ENCODE assay signal across 11 cellular contexts in genomic region chr11:78427615-78428272, GRCh38. TPM values are rescaled to one million over a fixed set of nuclear protein-coding genes. Genes with fewer than 3 reads are reported as not detected.
A peak's percentile ranks its signal among the peaks of the same experiment; 100 is the strongest.
DNase-seq lines count a peak whose midpoint lies in the region; ATAC-seq and TF ChIP-seq lines count a peak whose summit lies in the region.
"Had no signal": no experiment of that assay in that cellular context is flagged by ENCODE, and none has a peak within 500 bp of the region (broad histone marks: within the 10 kb centered on the region; RNA-seq: fewer than 3 reads in every experiment).

No MANE protein-coding gene starts in this region.

- peaks cover 4% of the 10 kb centered on the region for H3K36me3 Mint-ChIP-seq in nephron progenitor cell (ENCODE audit: low read depth)

- no peak for TF ChIP-seq POLR2A in adrenal gland (IDR thresholded peaks at IDR 0.05)

- H2AK5ac ChIP-seq in neuronal stem cell (ENCODE audit: low read depth, low read length): no peak overlapping the region

- no peak overlapping the region for H3K4ac ChIP-seq in neuronal stem cell (ENCODE audit: low read length)

- ATAC-seq in GM18498 (IDR thresholded peaks at IDR 0.05; ENCODE audit: unreplicated experiment): peak; percentile 39
- peak; percentile 42 for ATAC-seq in HG03520 (IDR thresholded peaks at IDR 0.05; ENCODE audit: unreplicated experiment)
- no peak for ATAC-seq in PC-3

- no peak overlapping the region for H3K9ac ChIP-seq in neuronal stem cell (ENCODE audit: low read depth, low read length, poor library complexity)
- no peak overlapping the region for H3K9ac ChIP-seq in PC-3 (ENCODE audit: low read length)

- H3K4me1 Mint-ChIP-seq in nephron progenitor cell: no peaks in the 10 kb centered on the region

- H3K27me3 Mint-ChIP-seq in nephron progenitor cell (ENCODE audit: low read depth, poor library complexity): peaks cover 5% of the 10 kb centered on the region

- H2BK12ac ChIP-seq in neuronal stem cell (ENCODE audit: low read length): no peak overlapping the region

- CTCF ChIA-PET in PC-3 (lab: Charles Lee): no interaction called here

- no peaks in the 10 kb centered on the region for H3K79me2 ChIP-seq in PC-3 (ENCODE audit: low read length)

- no peak overlapping the region for H4K91ac ChIP-seq in neuronal stem cell (ENCODE audit: low read depth, low read length, poor library complexity)

- intact Hi-C loops in adrenal gland (cut with DNase I): loop anchor here in 1 of 2 donors (10.0 kb wide), 1 partner anchor 183 kb away; no protein-coding TSS in a partner anchor
- intact Hi-C loops in PC-3 (cut with micrococcal nuclease): no loop called here

- H3K4me2 ChIP-seq in neuronal stem cell (ENCODE audit: insufficient read depth, low read length, poor library complexity, severe bottlenecking) (no peak overlapping the region), PC-3 (ENCODE audit: low read length) (no peak overlapping the region)

- no peak overlapping the region for H3K4me3 Mint-ChIP-seq in nephron progenitor cell

- H3K14ac ChIP-seq in neuronal stem cell (ENCODE audit: low read length): no peak overlapping the region

- no peak overlapping the region for H3K4me3 ChIP-seq in adrenal gland
- no peak overlapping the region for H3K4me3 ChIP-seq in neuronal stem cell (ENCODE audit: low read length in 2 of 2)
- no peak overlapping the region for H3K4me3 ChIP-seq in PC-3 (ENCODE audit: low read length)

- H2BK15ac ChIP-seq in neuronal stem cell (ENCODE audit: low read length): no peak overlapping the region

- no peak overlapping the region for H3K18ac ChIP-seq in neuronal stem cell (ENCODE audit: low read length)

- no peak overlapping the region for H3K23ac ChIP-seq in neuronal stem cell (ENCODE audit: low read depth, low read length, poor library complexity)

- no TSS peak for BruUV-seq in PC-3 (replicated peaks; lab: Mats Ljungman, UMichigan)

- H2BK120ac ChIP-seq in neuronal stem cell (ENCODE audit: low read depth, low read length): no peak overlapping the region

- H4K20me1 ChIP-seq in PC-3 (ENCODE audit: low read length): no peaks in the 10 kb centered on the region

- 77 to 87% (median 78%) methylated on average over 11 of the region's 11 CpGs for WGBS in adrenal gland, 4 donors
- WGBS in neuronal stem cell (ENCODE audit: extremely low coverage in 2 of 2, insufficient read length in 2 of 2, insufficient replicate concordance in 1 of 2), 2 donors: no CpG with 5 or more reads among the region's 11 CpGs

- no peaks in the 10 kb centered on the region for H3F3A ChIP-seq in PC-3 (ENCODE audit: low read length, unreplicated experiment)

- H3K27ac ChIP-seq in adrenal gland (peak overlapping the region in 1 of 5 donors; percentile 59), neuronal stem cell (replicated peaks; ENCODE audit: low read length) (no peak overlapping the region), PC-3 (ENCODE audit: low read length) (no peak overlapping the region)

- H4K8ac ChIP-seq in neuronal stem cell (ENCODE audit: low read depth, low read length): no peak overlapping the region

- H3K9me3 ChIP-seq in adrenal gland (replicated peaks in 1 of 3) (no peaks in the 10 kb centered on the region), neuronal stem cell (replicated peaks in 1 of 2; ENCODE audit: control insufficient read depth in 2 of 2, insufficient read depth in 1 of 2, low read depth in 1 of 2, low read length in 2 of 2) (no peaks in the 10 kb centered on the region), PC-3 (ENCODE audit: low read length) (no peaks in the 10 kb centered on the region)

- TF ChIP-seq CTCF in GM20000 (IDR thresholded peaks at IDR 0.05; ENCODE audit: extremely low read depth, missing control alignments) (no peak), nephron progenitor cell (IDR thresholded peaks at IDR 0.05) (no peak), adrenal gland (IDR thresholded peaks at IDR 0.05) (no peak), PC-3 (conservative IDR thresholded peaks at IDR 0.05; ENCODE audit: low read depth, low read length) (no peak)

- H3K9me2 ChIP-seq in PC-3 (replicated peaks; ENCODE audit: low read length): no peaks in the 10 kb centered on the region

- H3K9me3 Mint-ChIP-seq in nephron progenitor cell: no peaks in the 10 kb centered on the region

- no peak overlapping the region for H2BK5ac ChIP-seq in neuronal stem cell (ENCODE audit: low read length)

- H2AFZ ChIP-seq in neuronal stem cell (ENCODE audit: low read length) (no peak overlapping the region), PC-3 (ENCODE audit: low read length) (no peak overlapping the region)

- H3K36me3 ChIP-seq in adrenal gland (replicated peaks in 1 of 2): no peaks in the 10 kb centered on the region
- H3K36me3 ChIP-seq in neuronal stem cell (replicated peaks in 1 of 2; ENCODE audit: control insufficient read depth in 2 of 2, insufficient read depth in 2 of 2, low read length in 2 of 2): peaks cover 0 to 3% of the 10 kb centered on the region in 2 donors
- 0 out of 2 replicates have a peak, but pooled peaks cover 2% of the 10 kb centered on the region for H3K36me3 ChIP-seq in PC-3 (ENCODE audit: low read depth, low read length)

- H3K27ac Mint-ChIP-seq in nephron progenitor cell: no peak overlapping the region

- H3K4me1 ChIP-seq in adrenal gland (replicated peaks in 1 of 2) (peaks cover 0 to 13% of the 10 kb centered on the region in 2 donors), neuronal stem cell (ENCODE audit: control insufficient read depth in 2 of 2, insufficient read depth in 1 of 2, low read depth in 1 of 2, low read length in 2 of 2) (peaks cover 3 to 5% of the 10 kb centered on the region in 2 donors), PC-3 (ENCODE audit: insufficient read depth, low read length) (0 out of 2 replicates have a peak, but pooled peaks cover 6% of the 10 kb centered on the region)

- no peaks in the 10 kb centered on the region for H3K79me1 ChIP-seq in neuronal stem cell (ENCODE audit: low read depth, low read length)

- DNase-seq in GM20000 (ENCODE audit: low spot score) (peak; percentile 30), myocyte (ENCODE audit: low read depth) (peak; percentile 25), nephron progenitor cell (no peak), adrenal gland (no peak), neuronal stem cell (ENCODE audit: low spot score) (no peak), PC-3 (no peak)
- DNase-seq: activated CD4-positive, alpha-beta T cell treated with anti-CD3 and anti-CD28 coated beads for 48 hours; DMS79; NCI-H1694 had no signal

- POLR2A ChIA-PET in PC-3 (lab: Charles Lee; ENCODE audit: unreplicated experiment): no interaction called here

- no peaks in the 10 kb centered on the region for H3K27me3 ChIP-seq in adrenal gland
- no peaks in the 10 kb centered on the region for H3K27me3 ChIP-seq in neuronal stem cell (ENCODE audit: control insufficient read depth in 3 of 3, insufficient read depth in 3 of 3, low read depth in 1 of 3, low read length in 3 of 3)
- no peaks in the 10 kb centered on the region for H3K27me3 ChIP-seq in PC-3 (ENCODE audit: low read length)

RNA-seq across cellular contexts. Expression of gene GAB2, which starts 10.1 kb away (rescaled TPM):
- total RNA-seq in myocyte (31.6 and 38.0 TPM in 2 replicates), adrenal gland (10 to 100 TPM in 7 of 8 donors, 1 to 10 TPM in 1; 2.4 to 22.4 (median 18.5) TPM), PC-3 (2014; rRNA removed) (7.1 and 10.7 TPM in 2 replicates)
- 30.4 TPM for polyA plus RNA-seq in myocyte (2012)
- polyA plus RNA-seq in adrenal gland: 10 to 100 TPM in 1 of 3 donors, 1 to 10 TPM in 2; 3.6 to 10.7 (median 8.7) TPM
- 16.6 TPM for polyA plus RNA-seq in neuronal stem cell (2013, experiment 1 of 2)
- 16.0 TPM for polyA plus RNA-seq in neuronal stem cell (2013, experiment 2 of 2)

Comparison
In these comparisons a context has a peak if more than half of its experiments do, and no peak if none do; other contexts are left out.
1. DNase-seq: peak in GM20000 (single experiment) and myocyte (single experiment); none in nephron progenitor cell (single experiment), adrenal gland (0 of 7), neuronal stem cell (single experiment) and PC-3 (single experiment).